Comparison of ENCODE assay signal across 1 cellular context in the genomic region with DNA sequence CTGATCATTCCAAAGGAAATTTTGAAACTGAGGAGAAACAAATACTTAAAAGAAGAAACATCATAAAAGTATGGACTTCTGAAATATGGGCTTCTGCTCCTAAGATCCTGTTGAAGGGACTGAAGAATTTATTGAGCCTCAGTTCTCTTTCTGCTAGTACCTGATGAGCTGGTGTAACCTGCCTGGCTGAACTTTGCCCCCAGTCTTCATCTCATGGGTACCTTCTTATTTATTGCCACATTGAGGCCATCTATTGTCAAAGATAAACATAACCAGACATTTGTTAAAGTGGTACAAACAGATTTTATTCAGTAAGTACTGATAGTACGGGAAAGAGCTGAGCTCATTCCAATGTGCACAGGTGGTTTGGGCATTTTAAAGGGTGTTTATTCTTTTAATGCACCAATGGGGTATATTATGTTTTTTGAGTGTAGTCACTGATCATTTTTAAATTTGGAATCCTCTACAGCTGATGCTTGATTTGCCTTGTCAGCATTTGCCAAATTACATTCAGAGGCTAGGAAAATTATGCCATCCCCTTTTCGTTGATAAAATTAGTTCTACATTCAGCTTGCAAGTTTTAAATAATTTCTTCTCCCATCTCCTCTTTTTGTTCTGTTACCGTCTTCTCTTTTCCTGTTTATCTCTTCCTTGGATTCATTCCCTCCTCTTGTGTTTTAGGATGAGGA.
TF ChIP-seq lines count a peak whose summit lies in the region.

No MANE protein-coding gene starts in this region.

TF ChIP-seq in K562, 482 proteins besides CTCF, POLR2A, EP300 and RAD21 (continued from another document):
- TF ChIP-seq, protein P1, sequence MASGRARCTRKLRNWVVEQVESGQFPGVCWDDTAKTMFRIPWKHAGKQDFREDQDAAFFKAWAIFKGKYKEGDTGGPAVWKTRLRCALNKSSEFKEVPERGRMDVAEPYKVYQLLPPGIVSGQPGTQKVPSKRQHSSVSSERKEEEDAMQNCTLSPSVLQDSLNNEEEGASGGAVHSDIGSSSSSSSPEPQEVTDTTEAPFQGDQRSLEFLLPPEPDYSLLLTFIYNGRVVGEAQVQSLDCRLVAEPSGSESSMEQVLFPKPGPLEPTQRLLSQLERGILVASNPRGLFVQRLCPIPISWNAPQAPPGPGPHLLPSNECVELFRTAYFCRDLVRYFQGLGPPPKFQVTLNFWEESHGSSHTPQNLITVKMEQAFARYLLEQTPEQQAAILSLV (tag; IDR thresholded peaks at IDR 0.05), result no peak
- TF ChIP-seq MAFF (IDR thresholded peaks at IDR 0.05; ENCODE audit: low read length), result peak; percentile 71
- no peak for TF ChIP-seq SIN3A (IDR thresholded peaks at IDR 0.05; ENCODE audit: borderline replicate concordance in 2 of 2, control insufficient read depth in 1 of 2, low read depth in 2 of 2, low read length in 2 of 2)
- no peak for TF ChIP-seq SP1 (CRISPR knock-in tag; IDR thresholded peaks at IDR 0.05)
- TF ChIP-seq FIP1L1 (IDR thresholded peaks at IDR 0.05; ENCODE audit: low read depth, low read length, poor library complexity, severe bottlenecking), result no peak
- TF ChIP-seq, protein P2, sequence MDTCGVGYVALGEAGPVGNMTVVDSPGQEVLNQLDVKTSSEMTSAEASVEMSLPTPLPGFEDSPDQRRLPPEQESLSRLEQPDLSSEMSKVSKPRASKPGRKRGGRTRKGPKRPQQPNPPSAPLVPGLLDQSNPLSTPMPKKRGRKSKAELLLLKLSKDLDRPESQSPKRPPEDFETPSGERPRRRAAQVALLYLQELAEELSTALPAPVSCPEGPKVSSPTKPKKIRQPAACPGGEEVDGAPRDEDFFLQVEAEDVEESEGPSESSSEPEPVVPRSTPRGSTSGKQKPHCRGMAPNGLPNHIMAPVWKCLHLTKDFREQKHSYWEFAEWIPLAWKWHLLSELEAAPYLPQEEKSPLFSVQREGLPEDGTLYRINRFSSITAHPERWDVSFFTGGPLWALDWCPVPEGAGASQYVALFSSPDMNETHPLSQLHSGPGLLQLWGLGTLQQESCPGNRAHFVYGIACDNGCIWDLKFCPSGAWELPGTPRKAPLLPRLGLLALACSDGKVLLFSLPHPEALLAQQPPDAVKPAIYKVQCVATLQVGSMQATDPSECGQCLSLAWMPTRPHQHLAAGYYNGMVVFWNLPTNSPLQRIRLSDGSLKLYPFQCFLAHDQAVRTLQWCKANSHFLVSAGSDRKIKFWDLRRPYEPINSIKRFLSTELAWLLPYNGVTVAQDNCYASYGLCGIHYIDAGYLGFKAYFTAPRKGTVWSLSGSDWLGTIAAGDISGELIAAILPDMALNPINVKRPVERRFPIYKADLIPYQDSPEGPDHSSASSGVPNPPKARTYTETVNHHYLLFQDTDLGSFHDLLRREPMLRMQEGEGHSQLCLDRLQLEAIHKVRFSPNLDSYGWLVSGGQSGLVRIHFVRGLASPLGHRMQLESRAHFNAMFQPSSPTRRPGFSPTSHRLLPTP (IDR thresholded peaks at IDR 0.05; ENCODE audit: borderline replicate concordance, extremely low read depth, insufficient read length), result no peak
- no peak for TF ChIP-seq NCOA1 (IDR thresholded peaks at IDR 0.05; ENCODE audit: low read depth)
- TF ChIP-seq HNRNPLL (IDR thresholded peaks at IDR 0.05; ENCODE audit: low read depth, low read length, poor library complexity, severe bottlenecking), result no peak
- TF ChIP-seq ZNF830 (CRISPR knock-in tag; IDR thresholded peaks at IDR 0.05), result no peak
- no peak for TF ChIP-seq MTF1 (CRISPR knock-in tag; IDR thresholded peaks at IDR 0.05; ENCODE audit: borderline replicate concordance)
- TF ChIP-seq MAFK (IDR thresholded peaks at IDR 0.05; ENCODE audit: low read length), result peak; percentile 68
- TF ChIP-seq, protein P3, sequence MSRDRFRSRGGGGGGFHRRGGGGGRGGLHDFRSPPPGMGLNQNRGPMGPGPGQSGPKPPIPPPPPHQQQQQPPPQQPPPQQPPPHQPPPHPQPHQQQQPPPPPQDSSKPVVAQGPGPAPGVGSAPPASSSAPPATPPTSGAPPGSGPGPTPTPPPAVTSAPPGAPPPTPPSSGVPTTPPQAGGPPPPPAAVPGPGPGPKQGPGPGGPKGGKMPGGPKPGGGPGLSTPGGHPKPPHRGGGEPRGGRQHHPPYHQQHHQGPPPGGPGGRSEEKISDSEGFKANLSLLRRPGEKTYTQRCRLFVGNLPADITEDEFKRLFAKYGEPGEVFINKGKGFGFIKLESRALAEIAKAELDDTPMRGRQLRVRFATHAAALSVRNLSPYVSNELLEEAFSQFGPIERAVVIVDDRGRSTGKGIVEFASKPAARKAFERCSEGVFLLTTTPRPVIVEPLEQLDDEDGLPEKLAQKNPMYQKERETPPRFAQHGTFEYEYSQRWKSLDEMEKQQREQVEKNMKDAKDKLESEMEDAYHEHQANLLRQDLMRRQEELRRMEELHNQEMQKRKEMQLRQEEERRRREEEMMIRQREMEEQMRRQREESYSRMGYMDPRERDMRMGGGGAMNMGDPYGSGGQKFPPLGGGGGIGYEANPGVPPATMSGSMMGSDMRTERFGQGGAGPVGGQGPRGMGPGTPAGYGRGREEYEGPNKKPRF (IDR thresholded peaks at IDR 0.05; ENCODE audit: low read depth, low read length), result no peak
- no peak for TF ChIP-seq SMARCE1 (IDR thresholded peaks at IDR 0.05)
- peak; percentile 64 for TF ChIP-seq C11orf30 (IDR thresholded peaks at IDR 0.05; ENCODE audit: low read depth)
TF ChIP-seq in K562: peak in this region for 5.
